In the genomic region with DNA sequence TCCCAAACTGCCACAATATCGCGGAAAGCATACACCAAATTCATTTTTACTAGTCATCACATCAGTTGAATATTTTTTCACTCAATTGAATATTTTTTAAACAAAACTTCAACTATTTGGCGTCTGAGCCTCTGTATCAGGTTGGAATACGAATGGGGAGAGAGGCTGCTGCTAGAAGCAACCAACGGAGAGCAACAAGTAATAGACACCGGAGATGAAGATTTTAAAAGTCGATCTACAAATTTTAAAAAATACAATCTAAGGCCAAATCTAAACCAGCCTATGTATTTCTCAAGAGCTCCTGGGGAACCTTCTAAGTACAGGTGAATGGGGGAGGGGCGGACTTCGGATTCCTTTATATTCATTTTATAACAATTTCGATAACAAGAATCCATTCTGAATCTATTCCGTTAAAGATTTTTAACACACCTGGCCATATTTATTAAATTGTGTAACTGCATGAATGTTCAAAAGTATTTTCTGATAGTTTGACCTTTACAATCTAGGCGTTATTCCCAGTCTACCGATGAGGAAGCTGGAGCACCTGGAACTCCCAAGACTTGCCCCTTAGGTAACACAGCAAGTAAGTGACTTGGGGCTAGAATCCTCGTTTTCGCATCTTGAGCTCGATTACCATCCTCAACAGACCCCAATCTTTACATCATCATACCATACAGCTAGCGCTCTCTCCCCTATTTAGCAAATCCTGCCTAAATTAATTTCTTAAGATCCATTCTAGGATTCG, we compare ENCODE assay signal across 8 cellular contexts. TPM values are rescaled to one million over a fixed set of nuclear protein-coding genes. Genes with fewer than 3 reads are reported as not detected.
DNase-seq lines count a peak whose midpoint lies in the region; ATAC-seq and TF ChIP-seq lines count a peak whose summit lies in the region.

No MANE protein-coding gene starts in this region.

- no peaks in the 10 kb centered on the region for H3K36me3 ChIP-seq in spleen

- TF ChIP-seq CTCF in spleen (IDR thresholded peaks at IDR 0.05 in 8 of 11, conservative IDR thresholded peaks at IDR 0.05 in 3 of 11), result no peak

- H3K9me3 ChIP-seq in right cardiac atrium (ENCODE audit: control insufficient read depth, low read length) (no peaks in the 10 kb centered on the region), spleen (no peaks in the 10 kb centered on the region)

- no peak overlapping the region for H3K27ac ChIP-seq in right cardiac atrium (ENCODE audit: low read length)
- peak overlapping the region in 5 of 8 donors; percentile 79 to 89 (median 86) for H3K27ac ChIP-seq in spleen

- no peak for TF ChIP-seq POLR2A in spleen (IDR thresholded peaks at IDR 0.05)

- H3K36me3 Mint-ChIP-seq in T-helper 2 cell treated with Interferon-gamma antibody and Interleukin-4, amounts not matched to agents 5 μg/mL and 100 μg/mL, for 36 hours (ENCODE audit: low read depth), result peaks cover 8% of the 10 kb centered on the region
- H3K36me3 Mint-ChIP-seq in T-cell, result no peaks in the 10 kb centered on the region

- H3K27ac Mint-ChIP-seq in T-helper 2 cell treated with Interferon-gamma antibody and Interleukin-4, amounts not matched to agents 5 μg/mL and 100 μg/mL, for 36 hours, result peak overlapping the region; percentile 79
- peak overlapping the region; percentile 76 to 78 for H3K27ac Mint-ChIP-seq in T-cell

- H3K4me3 ChIP-seq in right cardiac atrium (ENCODE audit: low read length) (peak overlapping the region; percentile 77), spleen (peak overlapping the region; percentile 70 to 88 (median 78))

- H3K27me3 Mint-ChIP-seq in T-helper 2 cell treated with Interferon-gamma antibody and Interleukin-4, amounts not matched to agents 5 μg/mL and 100 μg/mL, for 36 hours (ENCODE audit: low read depth), result no peaks in the 10 kb centered on the region
- H3K27me3 Mint-ChIP-seq in T-cell, result no peaks in the 10 kb centered on the region

- H3K4me1 Mint-ChIP-seq in T-helper 2 cell treated with Interferon-gamma antibody and Interleukin-4, amounts not matched to agents 5 μg/mL and 100 μg/mL, for 36 hours (ENCODE audit: low read depth), result peaks cover 26% of the 10 kb centered on the region
- H3K4me1 Mint-ChIP-seq in T-cell, result peaks cover 38 to 45% (median 44%) of the 10 kb centered on the region in 3 donors

- intact Hi-C loops in right cardiac atrium (cut with DNase I) (no loop called here), spleen (cut with DNase I; ENCODE audit: low total_unique reads) (no loop called here)

- no peak for DNase-seq in T-helper 2 cell treated with Interferon-gamma antibody and Interleukin-4, amounts not matched to agents 5 μg/mL and 100 μg/mL, for 36 hours (ENCODE audit: low spot score)
- DNase-seq in T-helper 2 cell (no peak), T-cell (no peak), right cardiac atrium (no peak), spleen (no peak), NCI-H1930 (lab: John Stamatoyannopoulos, UW) (no peak)

- no peak for ATAC-seq in T-cell (replicated peaks in 1 of 4)
- ATAC-seq in right cardiac atrium, result no peak
- no peak for ATAC-seq in HG02973 (IDR thresholded peaks at IDR 0.05; ENCODE audit: unreplicated experiment)
- ATAC-seq in GM21723 (IDR thresholded peaks at IDR 0.05; ENCODE audit: unreplicated experiment), result no peak

- H3K9me3 Mint-ChIP-seq in T-helper 2 cell treated with Interferon-gamma antibody and Interleukin-4, amounts not matched to agents 5 μg/mL and 100 μg/mL, for 36 hours, result no peaks in the 10 kb centered on the region
- no peaks in the 10 kb centered on the region for H3K9me3 Mint-ChIP-seq in T-cell

- H3K4me3 Mint-ChIP-seq in T-helper 2 cell treated with Interferon-gamma antibody and Interleukin-4, amounts not matched to agents 5 μg/mL and 100 μg/mL, for 36 hours, result peak overlapping the region; percentile 92
- peak overlapping the region; percentile 84 to 91 (median 90) for H3K4me3 Mint-ChIP-seq in T-cell

- CTCF ChIA-PET in T-cell (lab: Charles Lee), result interaction anchor here (0.6 to 0.7 kb wide), 3 partner anchors 18 to 58 kb away, joined by 3 to 4 read pairs (median 3); no protein-coding TSS in a partner anchor

- H3K27me3 ChIP-seq in right cardiac atrium (ENCODE audit: control insufficient read depth, insufficient read depth) (no peaks in the 10 kb centered on the region), spleen (replicated peaks in 1 of 7) (no peaks in the 10 kb centered on the region)

- 60% methylated on average over 18 of the region's 18 CpGs for WGBS in right cardiac atrium
- WGBS in spleen, 5 donors, result 58 to 64% (median 63%) methylated on average over 18 of the region's 18 CpGs

- peaks cover 2% of the 10 kb centered on the region for H3K4me1 ChIP-seq in right cardiac atrium (ENCODE audit: control insufficient read depth, insufficient read depth, low read length)
- peaks cover 8 to 41% (median 25%) of the 10 kb centered on the region in 6 donors for H3K4me1 ChIP-seq in spleen

- POLR2A ChIA-PET in T-cell (lab: Charles Lee), result interaction anchor here (0.6 to 1.0 kb wide), 2 partner anchors 48 to 503 kb away, joined by 3 to 11 read pairs; no protein-coding TSS in a partner anchor

RNA-seq across cellular contexts. Expression of a gene that starts 1.2 kb away (rescaled TPM):
- total RNA-seq in T-cell (10 to 100 TPM in 1 of 5 donors, 1 to 10 TPM in 4; 6.9 to 10.7 (median 8.9) TPM), right cardiac atrium (10 to 100 TPM in 1 of 4 donors, 1 to 10 TPM in 3; 7.4 to 15.2 (median 8.3) TPM), spleen (10 to 100 TPM in 3 of 7 donors, 1 to 10 TPM in 4; 7.7 to 12.6 (median 9.3) TPM)
- polyA plus RNA-seq in right cardiac atrium (5.0 TPM), spleen (1 to 10 TPM; 3.4 to 7.2 (median 4.9) TPM)
